14 cellular contexts compared by ENCODE assay signal in genomic region chr15:101481381-101481705, GRCh38. TPM values are rescaled to one million over a fixed set of nuclear protein-coding genes. Genes with fewer than 3 reads are reported as not detected.
DNase-seq lines count a peak whose midpoint lies in the region; ATAC-seq and TF ChIP-seq lines count a peak whose summit lies in the region.
"Had no signal": no experiment of that assay in that cellular context is flagged by ENCODE, and none has a peak within 500 bp of the region (broad histone marks: within the 10 kb centered on the region; RNA-seq: fewer than 3 reads in every experiment).

No MANE protein-coding gene starts in this region.

- intact Hi-C loops in Caco-2 (cut with micrococcal nuclease; ENCODE audit: unreplicated experiment), result no loop called here

- no peak overlapping the region for H3K4me3 Mint-ChIP-seq in Caco-2 (ENCODE audit: unreplicated experiment)

- H3K9me3 ChIP-seq in Caco-2 (no peaks in the 10 kb centered on the region), NT2/D1 (ENCODE audit: insufficient read depth, low read length) (no peaks in the 10 kb centered on the region)

- POLR2A ChIA-PET in Caco-2 (lab: Charles Lee), result no interaction called here

- CTCF ChIA-PET in Caco-2 (lab: Charles Lee), result no interaction called here

- H3K27me3 ChIP-seq in Caco-2 (replicated peaks; ENCODE audit: control insufficient read depth, insufficient read depth, low read length) (no peaks in the 10 kb centered on the region), NT2/D1 (ENCODE audit: insufficient read depth, insufficient read length) (no peaks in the 10 kb centered on the region)

- H3K27ac Mint-ChIP-seq in Caco-2 (ENCODE audit: unreplicated experiment), result peak overlapping the region; percentile 74

- no peak for ATAC-seq in HG02588 (IDR thresholded peaks at IDR 0.05; ENCODE audit: unreplicated experiment)

- no TSS peak for BruUV-seq in Caco-2 (replicated peaks; lab: Mats Ljungman, UMichigan)

- no peak for TF ChIP-seq CTCF in Caco-2 (IDR thresholded peaks at IDR 0.05; ENCODE audit: insufficient read depth in 1 of 2, low read depth in 1 of 2, low read length in 1 of 2, severe bottlenecking in 1 of 2, unreplicated experiment in 1 of 2)

- peaks cover 61% of the 10 kb centered on the region for H3K4me1 ChIP-seq in Caco-2
- peaks cover 10% of the 10 kb centered on the region for H3K4me1 ChIP-seq in NT2/D1 (ENCODE audit: insufficient read depth, insufficient read length)

- H3K9ac ChIP-seq in NT2/D1 (ENCODE audit: insufficient read length, low read depth), result peak overlapping the region; percentile 25
- H3K9ac ChIP-seq: GM23248 had no signal

- H3K4me3 ChIP-seq in Caco-2 (ENCODE audit: low read depth, low read length) (no peak overlapping the region), NT2/D1 (ENCODE audit: insufficient read length, low read depth) (no peak overlapping the region)
- H3K4me3 ChIP-seq: GM23248 had no signal

- DNase-seq in Caco-2, result peak in 1 of 2 experiments; percentile 48
- no peak for DNase-seq in NT2/D1 (ENCODE audit: low read depth, low spot score)
- DNase-seq in ecto neural progenitor cell (ENCODE audit: low spot score), result peak; percentile 53
- peak; percentile 76 for DNase-seq in mesenteric fat pad (ENCODE audit: low spot score)
- DNase-seq in cerebellar cortex (ENCODE audit: low spot score), result no peak
- DNase-seq in NCI-H345 (lab: John Stamatoyannopoulos, UW), result no peak
- DNase-seq: AML-193, Calu3, GM23248, KBM-7, NCI-H1092, NCI-H2107 had no signal

- H3K36me3 ChIP-seq in Caco-2 (ENCODE audit: control insufficient read depth, insufficient read depth, low read length) (no peaks in the 10 kb centered on the region), NT2/D1 (ENCODE audit: insufficient read depth, insufficient read length, low read length) (no peaks in the 10 kb centered on the region)

- H3K4me1 Mint-ChIP-seq in Caco-2 (ENCODE audit: low read depth, unreplicated experiment), result peaks cover 58% of the 10 kb centered on the region

- peaks cover 58% of the 10 kb centered on the region for H3K36me3 Mint-ChIP-seq in Caco-2 (ENCODE audit: insufficient read depth, unreplicated experiment)

- H3K9me3 Mint-ChIP-seq in Caco-2 (ENCODE audit: unreplicated experiment), result no peaks in the 10 kb centered on the region

- no peaks in the 10 kb centered on the region for H3K27me3 Mint-ChIP-seq in Caco-2 (ENCODE audit: insufficient read depth, unreplicated experiment)

RNA-seq across cellular contexts. Expression of gene PCSK6, which starts 8.2 kb away (rescaled TPM):
- total RNA-seq in Caco-2 (2022), result 69.5 and 70.6 TPM in 2 replicates
- total RNA-seq in mesenteric fat pad, result 16.9 TPM
- total RNA-seq: GM23248, M059J had no signal

Comparison
In these comparisons a context has a peak if more than half of its experiments do, and no peak if none do; other contexts are left out.
1. DNase-seq: peak in ecto neural progenitor cell (single experiment) and mesenteric fat pad (single experiment); none in NT2/D1 (single experiment), cerebellar cortex (single experiment) and NCI-H345 (single experiment).